1 cellular context compared by ENCODE assay signal in the genomic region with DNA sequence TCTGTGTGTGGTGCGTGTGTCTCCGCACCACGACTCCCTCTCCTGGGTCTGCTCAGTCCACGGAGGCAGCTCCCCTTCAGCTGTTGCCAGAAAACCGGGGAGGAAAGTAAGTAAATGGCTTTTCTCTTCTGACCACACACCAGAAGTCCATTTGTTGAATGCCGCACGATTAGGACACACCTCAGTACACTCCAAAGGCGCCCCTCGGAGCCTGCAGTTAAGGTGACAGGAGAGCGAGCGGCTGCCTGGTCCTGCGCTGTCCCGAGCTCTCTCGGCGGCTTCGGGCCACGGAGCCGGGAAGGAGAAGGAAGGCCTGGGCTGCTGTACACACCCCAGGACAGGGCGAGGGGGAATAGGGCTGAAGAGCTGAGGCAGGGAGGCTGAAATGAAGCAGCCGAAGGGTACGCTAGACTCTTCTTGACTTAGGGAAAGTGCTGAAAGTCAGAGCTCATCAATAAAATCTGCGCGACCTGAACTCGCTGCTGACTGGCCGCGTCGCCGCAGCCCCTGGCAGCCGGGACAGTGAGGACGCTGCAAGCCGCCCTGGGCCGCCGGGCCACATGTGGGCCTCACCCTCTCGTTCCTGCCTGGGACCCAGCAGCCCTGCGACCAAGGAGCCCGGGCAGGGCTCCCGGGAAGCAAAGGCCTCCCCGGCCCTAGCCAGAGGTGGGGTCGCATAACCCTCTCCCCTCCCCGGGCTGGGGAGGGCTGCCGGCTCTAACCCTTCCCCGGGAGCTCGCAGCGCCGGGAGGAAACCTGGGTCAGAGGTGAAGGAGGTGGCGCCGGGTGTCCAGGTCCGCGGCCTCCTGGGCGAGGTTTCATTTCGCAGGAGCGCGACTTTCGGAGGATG.
TF ChIP-seq lines count a peak whose summit lies in the region.

No MANE protein-coding gene starts in this region.

TF ChIP-seq in IMR-90, 13 proteins besides CTCF, POLR2A, EP300 and RAD21:
- no peak for TF ChIP-seq CEBPB (IDR thresholded peaks at IDR 0.05; ENCODE audit: low read depth, low read length)
- TF ChIP-seq RCOR1 (IDR thresholded peaks at IDR 0.05; ENCODE audit: insufficient replicate concordance, low read length) = no peak
- no peak for TF ChIP-seq CHD1 (IDR thresholded peaks at IDR 0.05; ENCODE audit: low read depth, low read length)
- TF ChIP-seq NFE2L2 (IDR thresholded peaks at IDR 0.05; ENCODE audit: low read depth, low read length) = no peak
- TF ChIP-seq, protein P1, sequence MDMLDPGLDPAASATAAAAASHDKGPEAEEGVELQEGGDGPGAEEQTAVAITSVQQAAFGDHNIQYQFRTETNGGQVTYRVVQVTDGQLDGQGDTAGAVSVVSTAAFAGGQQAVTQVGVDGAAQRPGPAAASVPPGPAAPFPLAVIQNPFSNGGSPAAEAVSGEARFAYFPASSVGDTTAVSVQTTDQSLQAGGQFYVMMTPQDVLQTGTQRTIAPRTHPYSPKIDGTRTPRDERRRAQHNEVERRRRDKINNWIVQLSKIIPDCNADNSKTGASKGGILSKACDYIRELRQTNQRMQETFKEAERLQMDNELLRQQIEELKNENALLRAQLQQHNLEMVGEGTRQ (IDR thresholded peaks at IDR 0.05; ENCODE audit: low read depth, low read length) = no peak
- TF ChIP-seq SMC3 (IDR thresholded peaks at IDR 0.05; ENCODE audit: low read depth, low read length) = no peak
- TF ChIP-seq, protein P2, sequence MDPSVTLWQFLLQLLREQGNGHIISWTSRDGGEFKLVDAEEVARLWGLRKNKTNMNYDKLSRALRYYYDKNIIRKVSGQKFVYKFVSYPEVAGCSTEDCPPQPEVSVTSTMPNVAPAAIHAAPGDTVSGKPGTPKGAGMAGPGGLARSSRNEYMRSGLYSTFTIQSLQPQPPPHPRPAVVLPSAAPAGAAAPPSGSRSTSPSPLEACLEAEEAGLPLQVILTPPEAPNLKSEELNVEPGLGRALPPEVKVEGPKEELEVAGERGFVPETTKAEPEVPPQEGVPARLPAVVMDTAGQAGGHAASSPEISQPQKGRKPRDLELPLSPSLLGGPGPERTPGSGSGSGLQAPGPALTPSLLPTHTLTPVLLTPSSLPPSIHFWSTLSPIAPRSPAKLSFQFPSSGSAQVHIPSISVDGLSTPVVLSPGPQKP (IDR thresholded peaks at IDR 0.05; ENCODE audit: borderline replicate concordance, low read depth, low read length) = no peak
- no peak for TF ChIP-seq BHLHE40 (IDR thresholded peaks at IDR 0.05; ENCODE audit: low read depth, low read length)
- TF ChIP-seq MAZ (IDR thresholded peaks at IDR 0.05; ENCODE audit: borderline replicate concordance, low read depth, low read length) = no peak
- TF ChIP-seq RFX5 (IDR thresholded peaks at IDR 0.05; ENCODE audit: low read depth, low read length) = no peak
- no peak for TF ChIP-seq FOS (IDR thresholded peaks at IDR 0.05; ENCODE audit: low read depth, low read length)
- TF ChIP-seq MAFK (IDR thresholded peaks at IDR 0.05; ENCODE audit: low read depth, low read length) = no peak
- no peak for TF ChIP-seq MXI1 (IDR thresholded peaks at IDR 0.05; ENCODE audit: borderline replicate concordance, low read depth, low read length)
TF ChIP-seq in IMR-90: peak in this region for 0.
